In genomic region chr13:45340422-45341033, GRCh38 we compare ENCODE assay signal across 1 cellular context.
A peak's percentile ranks its signal among the peaks of the same experiment; 100 is the strongest.
TF ChIP-seq lines count a peak whose summit lies in the region.

No MANE protein-coding gene starts in this region.

TF ChIP-seq in A549, 52 proteins besides CTCF, POLR2A, EP300 and RAD21 (continued from another document):
- TF ChIP-seq USF2 (IDR thresholded peaks at IDR 0.05) (no peak), CEBPB (IDR thresholded peaks at IDR 0.05) (peak; percentile 91 to 97), SMC3 (IDR thresholded peaks at IDR 0.05) (no peak), HOXA7 (CRISPR knock-in tag; IDR thresholded peaks at IDR 0.05) (peak; percentile 28; the same call in 1 of the 2 replicates), EHMT2 (IDR thresholded peaks at IDR 0.05; ENCODE audit: low read depth) (no peak), BHLHE40 (IDR thresholded peaks at IDR 0.05; ENCODE audit: low read depth, low read length) (no peak), PBX3 (IDR thresholded peaks at IDR 0.05) (no peak), NFE2L2 (conservative IDR thresholded peaks at IDR 0.05; ENCODE audit: low read length) (no peak), BCL3 (IDR thresholded peaks at IDR 0.05) (no peak), NPAS2 (CRISPR knock-in tag; IDR thresholded peaks at IDR 0.05; ENCODE audit: borderline replicate concordance) (no peak), PHF8 (IDR thresholded peaks at IDR 0.05; ENCODE audit: borderline replicate concordance, low read depth) (peak; percentile 95; the same call in 1 of the 2 replicates), CBX2 (IDR thresholded peaks at IDR 0.05; ENCODE audit: borderline replicate concordance, low read depth) (no peak), JUNB (IDR thresholded peaks at IDR 0.05) (no peak), KDM5A (IDR thresholded peaks at IDR 0.05) (no peak), HOXB13 (CRISPR knock-in tag; IDR thresholded peaks at IDR 0.05; ENCODE audit: low read depth) (no peak), HES2 (IDR thresholded peaks at IDR 0.05) (no peak), HEYL (CRISPR knock-in tag; IDR thresholded peaks at IDR 0.05) (no peak), MAZ (IDR thresholded peaks at IDR 0.05; ENCODE audit: borderline replicate concordance, low read depth, low read length) (no peak), E2F6 (IDR thresholded peaks at IDR 0.05; ENCODE audit: borderline replicate concordance, low read depth) (peak; percentile 56; the same call in 1 of the 2 replicates), TP53 (CRISPR knock-in tag; IDR thresholded peaks at IDR 0.05) (0 out of 2 replicates have a peak, but pooled peaks have one; percentile 16), CHD2 (IDR thresholded peaks at IDR 0.05; ENCODE audit: low read length, partially characterized antibody) (no peak), EHF (CRISPR knock-in tag; IDR thresholded peaks at IDR 0.05) (no peak), HDAC2 (IDR thresholded peaks at IDR 0.05) (no peak), RFX5 (IDR thresholded peaks at IDR 0.05) (no peak), TFCP2L1 (CRISPR knock-in tag; IDR thresholded peaks at IDR 0.05) (0 out of 2 replicates have a peak, but pooled peaks have one; percentile 66), KDM1A (IDR thresholded peaks at IDR 0.05; ENCODE audit: low read depth) (no peak), MAFK (IDR thresholded peaks at IDR 0.05; ENCODE audit: partially characterized antibody) (no peak), GATA3 (IDR thresholded peaks at IDR 0.05; ENCODE audit: borderline replicate concordance) (no peak)
